ENCODE assay signal across 17 cellular contexts in the genomic region with DNA sequence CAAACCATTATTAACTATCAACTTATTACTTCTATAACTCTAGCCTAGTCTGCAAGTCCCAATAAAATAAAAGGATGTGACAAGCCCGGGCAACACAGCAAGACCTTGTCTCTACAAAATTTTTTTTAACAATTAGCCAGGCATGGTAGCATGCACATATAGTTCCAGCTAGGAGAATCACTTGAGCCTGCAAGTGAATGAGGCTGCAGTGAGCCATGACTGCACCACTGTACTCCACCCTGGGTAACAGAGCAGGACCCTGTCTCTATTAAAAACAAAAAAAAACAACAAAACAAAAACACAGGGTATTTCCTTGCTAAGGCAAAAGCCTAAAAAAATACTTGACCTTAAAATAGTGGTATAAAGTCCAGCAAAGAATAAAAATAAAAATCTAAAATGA.
"Had no signal": no experiment of that assay in that cellular context is flagged by ENCODE, and none has a peak within 500 bp of the region (broad histone marks: within the 10 kb centered on the region; RNA-seq: fewer than 3 reads in every experiment).

No MANE protein-coding gene starts in this region.

- DNase-seq: effector memory CD4-positive, alpha-beta T cell; heart right ventricle; hypothalamus; kidney glomerular epithelial cell; left lung; lower lobe of right lung; mesendoderm; naive B cell; psoas muscle; spleen; stimulated activated CD4-positive, alpha-beta T cell treated with anti-CD3 and anti-CD28 coated beads, Interleukin-15, amount 100 ng/mL, for 24 hours; stimulated activated CD4-positive, alpha-beta T cell treated with anti-CD3 and anti-CD28 coated beads, Interleukin-1b, Interleukin-23, amount 100 ng/mL, for 48 hours; stimulated activated CD4-positive, alpha-beta T cell treated with anti-CD3 and anti-CD28 coated beads, Interleukin-4, amount 100 ng/mL, for 24 hours; transverse colon had no signal

- H3K36me3 ChIP-seq: lower lobe of right lung had no signal

- ATAC-seq: esophagus mucosa; heart right ventricle; left lung; lower lobe of right lung; psoas muscle; sciatic nerve; stimulated activated memory B cell treated with anti-CD40 and anti-IgM and Interleukin-4, amounts not matched to agents 10 μg/mL and 1 μg/mL and 100 μg/mL, for 72 hours had no signal

- H3K27me3 ChIP-seq: heart right ventricle, left lung, spleen, transverse colon had no signal

- H3K4me3 ChIP-seq: heart right ventricle, left lung, lower lobe of right lung, psoas muscle, spleen, transverse colon had no signal

- H3K9me3 ChIP-seq: heart right ventricle, left lung, lower lobe of right lung, psoas muscle, spleen, transverse colon had no signal

- H3K27ac ChIP-seq: heart right ventricle, left lung, lower lobe of right lung, psoas muscle, spleen, transverse colon had no signal
